In genomic region chr9:95793924-95794828, GRCh38 we compare ENCODE assay signal across 1 cellular context.
TF ChIP-seq lines count a peak whose summit lies in the region.

No MANE protein-coding gene starts in this region.

TF ChIP-seq in IMR-90, 13 proteins besides CTCF, POLR2A, EP300 and RAD21 (continued from another document):
- no peak for TF ChIP-seq ELK1 (IDR thresholded peaks at IDR 0.05; ENCODE audit: borderline replicate concordance, low read depth, low read length)
- TF ChIP-seq MAFK (IDR thresholded peaks at IDR 0.05; ENCODE audit: low read depth, low read length): peak; percentile 82
